14 cellular contexts compared by ENCODE assay signal in genomic region chr22:40414306-40414705, GRCh38. TPM values are rescaled to one million over a fixed set of nuclear protein-coding genes. Genes with fewer than 3 reads are reported as not detected.
A peak's percentile ranks its signal among the peaks of the same experiment; 100 is the strongest.
DNase-seq lines count a peak whose midpoint lies in the region; ATAC-seq and TF ChIP-seq lines count a peak whose summit lies in the region.
"Had no signal": no experiment of that assay in that cellular context is flagged by ENCODE, and none has a peak within 500 bp of the region (broad histone marks: within the 10 kb centered on the region; RNA-seq: fewer than 3 reads in every experiment).

No MANE protein-coding gene starts in this region.

- no peaks in the 10 kb centered on the region for H3K27me3 Mint-ChIP-seq in activated naive CD8-positive, alpha-beta T cell treated with anti-CD3 and anti-CD28 coated beads, Interleukin-2, amount 50 U/mL, for 24 hours

- H3K36me3 ChIP-seq in GM23248 (ENCODE audit: low read depth) = peaks cover 16% of the 10 kb centered on the region
- peaks cover 53% of the 10 kb centered on the region for H3K36me3 ChIP-seq in muscle layer of colon (ENCODE audit: insufficient read depth, low read length)
- H3K36me3 ChIP-seq in BE2C = peaks cover 50% of the 10 kb centered on the region
- peaks cover 0 to 90% (median 56%) of the 10 kb centered on the region in 9 donors for H3K36me3 ChIP-seq in heart left ventricle

- peak overlapping the region; percentile 84 for H3K27ac Mint-ChIP-seq in activated naive CD8-positive, alpha-beta T cell treated with anti-CD3 and anti-CD28 coated beads, Interleukin-2, amount 50 U/mL, for 24 hours

- H3K9me3 ChIP-seq in GM23248 (ENCODE audit: low read depth) (no peaks in the 10 kb centered on the region), muscle layer of colon (ENCODE audit: low read length) (no peaks in the 10 kb centered on the region), BE2C (no peaks in the 10 kb centered on the region), heart left ventricle (no peaks in the 10 kb centered on the region)
- H3K9me3 ChIP-seq: esophagus muscularis mucosa had no signal

- H3K27ac ChIP-seq in GM23248 (peak overlapping the region; percentile 30), muscle layer of colon (ENCODE audit: low read depth, low read length) (peak overlapping the region; percentile 21), heart left ventricle (peak overlapping the region in 1 of 12 donors; percentile 60)

- no peak overlapping the region for H3K4me3 Mint-ChIP-seq in activated naive CD8-positive, alpha-beta T cell treated with anti-CD3 and anti-CD28 coated beads, Interleukin-2, amount 50 U/mL, for 24 hours

- no peak for ATAC-seq in activated naive CD8-positive, alpha-beta T cell treated with anti-CD3 and anti-CD28 coated beads, Interleukin-2, amount 50 U/mL, for 24 hours
- ATAC-seq in heart left ventricle = no peak

- H3K4me1 ChIP-seq in GM23248 (ENCODE audit: insufficient read depth) = no peaks in the 10 kb centered on the region
- H3K4me1 ChIP-seq in muscle layer of colon (ENCODE audit: insufficient read depth, low read length) = no peaks in the 10 kb centered on the region
- H3K4me1 ChIP-seq in BE2C = peaks cover 11% of the 10 kb centered on the region
- H3K4me1 ChIP-seq in heart left ventricle = peaks cover 0 to 34% (median 0%) of the 10 kb centered on the region in 12 donors

- H4K20me1 ChIP-seq in GM23248 (ENCODE audit: insufficient read depth) = no peaks in the 10 kb centered on the region

- in situ Hi-C loops in GM23248 (cut with MboI) = no loop called here

- H3K4me3 ChIP-seq in AG09309 (ENCODE audit: control insufficient read depth, low read depth, low read length) (no peak overlapping the region), GM23248 (no peak overlapping the region), muscle layer of colon (ENCODE audit: low read depth in 1 of 2, low read length in 2 of 2) (no peak overlapping the region), BE2C (ENCODE audit: low read depth, low read length) (no peak overlapping the region), heart left ventricle (no peak overlapping the region)
- H3K4me3 ChIP-seq: esophagus muscularis mucosa had no signal

- H2AFZ ChIP-seq in GM23248 = no peak overlapping the region

- TF ChIP-seq CTCF in AG09309 (IDR thresholded peaks at IDR 0.05; ENCODE audit: control insufficient read depth, insufficient read depth, low read depth, low read length, missing control alignments) (no peak), BE2C (IDR thresholded peaks at IDR 0.05; ENCODE audit: low read depth, low read length) (no peak), heart left ventricle (IDR thresholded peaks at IDR 0.05) (no peak)

- peaks cover 30% of the 10 kb centered on the region for H3K36me3 Mint-ChIP-seq in activated naive CD8-positive, alpha-beta T cell treated with anti-CD3 and anti-CD28 coated beads, Interleukin-2, amount 50 U/mL, for 24 hours (ENCODE audit: low read depth)

- no peaks in the 10 kb centered on the region for H3K9me2 ChIP-seq in GM23248 (ENCODE audit: insufficient read depth)

- H3K9ac ChIP-seq in GM23248 = no peak overlapping the region
- no peak overlapping the region for H3K9ac ChIP-seq in muscle layer of colon (ENCODE audit: low read length)

- peaks cover 35% of the 10 kb centered on the region for H3K4me1 Mint-ChIP-seq in activated naive CD8-positive, alpha-beta T cell treated with anti-CD3 and anti-CD28 coated beads, Interleukin-2, amount 50 U/mL, for 24 hours

- DNase-seq in AG09309 (ENCODE audit: low read depth) = peak; percentile 2
- DNase-seq in GM23248 = peak; percentile 69
- no peak for DNase-seq in activated naive CD8-positive, alpha-beta T cell treated with anti-CD3 and anti-CD28 coated beads, Interleukin-2, amount 50 U/mL, for 24 hours
- DNase-seq in stimulated activated CD4-positive, alpha-beta T cell treated with anti-CD3 and anti-CD28 coated beads, Interleukin-15, amount 100 ng/mL, for 24 hours = no peak
- no peak for DNase-seq in BE2C
- DNase-seq in heart left ventricle = no peak
- DNase-seq in Ammon's horn (ENCODE audit: low spot score) = no peak
- DNase-seq: amniotic stem cell, Calu3, GOT3, MV-4-11, NCI-H774 had no signal

- H3K79me2 ChIP-seq in GM23248 (ENCODE audit: insufficient read depth) = no peaks in the 10 kb centered on the region; the same call in 1 of the 2 replicates

- intact Hi-C loops in heart left ventricle (cut with DNase I) = no loop called here

- no peak for TF ChIP-seq POLR2A in heart left ventricle (IDR thresholded peaks at IDR 0.05)

- no peaks in the 10 kb centered on the region for H3K9me3 Mint-ChIP-seq in activated naive CD8-positive, alpha-beta T cell treated with anti-CD3 and anti-CD28 coated beads, Interleukin-2, amount 50 U/mL, for 24 hours

- peaks cover 42% of the 10 kb centered on the region for H3F3A ChIP-seq in GM23248 (ENCODE audit: insufficient read depth)

- 21 to 35% methylated on average over 3 of the region's 3 CpGs for WGBS in GM23248 (ENCODE audit: low coverage in 1 of 2, low lambda C conversion rate in 2 of 2, missing lambda C conversion rate in 2 of 2), 2 experiments
- 72 to 89% (median 80%) methylated on average over 3 of the region's 3 CpGs for WGBS in heart left ventricle, 4 donors

- H3K27me3 ChIP-seq in GM23248 (replicated peaks; ENCODE audit: insufficient read depth) = no peaks in the 10 kb centered on the region
- no peaks in the 10 kb centered on the region for H3K27me3 ChIP-seq in muscle layer of colon (ENCODE audit: control insufficient read depth in 1 of 2, insufficient read depth in 2 of 2, low read length in 2 of 2)
- H3K27me3 ChIP-seq in BE2C = no peaks in the 10 kb centered on the region
- no peaks in the 10 kb centered on the region for H3K27me3 ChIP-seq in heart left ventricle
- H3K27me3 ChIP-seq: esophagus muscularis mucosa had no signal

- no peak overlapping the region for H3K4me2 ChIP-seq in GM23248 (ENCODE audit: unreplicated experiment)

RNA-seq across cellular contexts. Expression of gene SGSM3, which starts 43.9 kb away (rescaled TPM):
- total RNA-seq in GM23248 (2014; rRNA removed; shearing (Covaris generic)) = 40.8 and 45.2 TPM in 2 replicates
- polyA plus RNA-seq in GM23248 (2016; fragmentation: Nextera tagmentation; extraction: Ambion mirVana) (47.6 and 48.2 TPM in 2 replicates), heart left ventricle (10 to 100 TPM; 38.3 to 42.8 TPM)
- polyA plus RNA-seq in BE2C (2012; ENCODE audit: insufficient read depth, insufficient read length, low read depth) = 118 TPM
- total RNA-seq in heart left ventricle = 10 to 100 TPM; 30.3 to 43.7 (median 31.7) TPM

Comparison
In these comparisons a context has a peak if more than half of its experiments do, and no peak if none do; other contexts are left out.
1. DNase-seq: peak in AG09309 (single experiment) and GM23248 (single experiment); none in activated naive CD8-positive, alpha-beta T cell treated with anti-CD3 and anti-CD28 coated beads, Interleukin-2, amount 50 U/mL, for 24 hours (single experiment), stimulated activated CD4-positive, alpha-beta T cell treated with anti-CD3 and anti-CD28 coated beads, Interleukin-15, amount 100 ng/mL, for 24 hours (single experiment), BE2C (single experiment), heart left ventricle (0 of 5) and Ammon's horn (single experiment).